8 cellular contexts compared by ENCODE assay signal in the genomic region with DNA sequence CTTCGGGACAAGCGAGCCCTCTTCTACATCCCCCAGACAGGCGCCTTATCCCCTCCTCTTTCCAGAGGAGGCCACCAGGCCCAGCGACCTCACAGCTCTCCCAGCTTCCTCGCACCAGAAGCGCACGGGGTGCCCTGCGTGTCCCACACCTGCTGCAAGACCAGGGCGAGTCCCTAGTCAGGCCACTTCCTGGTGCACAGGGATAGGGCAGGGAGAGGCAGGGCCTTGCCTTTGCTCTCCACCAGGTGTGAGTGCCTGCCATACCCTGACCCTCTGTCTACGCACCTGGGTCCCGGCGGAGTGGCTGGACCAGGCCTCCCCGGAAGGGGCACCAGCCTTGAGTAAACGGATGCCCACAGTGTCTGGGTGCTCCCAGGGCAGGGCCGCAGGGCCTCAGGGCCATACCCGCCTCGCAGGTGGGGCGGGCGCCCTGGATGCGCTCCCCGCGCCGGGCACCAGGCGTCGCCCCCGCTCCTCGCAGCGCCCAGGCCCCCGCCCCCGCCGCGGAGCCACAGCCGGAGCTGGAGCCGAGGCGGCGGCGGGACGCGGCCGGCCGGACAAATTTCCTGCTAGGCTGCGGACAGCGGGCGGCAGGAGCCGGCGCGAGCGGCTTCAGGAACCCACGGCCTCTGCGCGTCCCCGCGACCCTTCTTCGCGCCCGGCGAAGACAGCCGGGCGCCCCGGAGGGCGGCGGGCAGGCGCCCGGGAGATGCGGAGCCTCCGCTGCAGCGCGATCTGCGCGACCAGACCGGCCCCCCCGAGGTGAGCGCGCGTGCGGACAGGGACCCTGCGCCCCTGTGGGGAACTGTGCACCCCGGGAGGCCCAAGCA. TPM values are rescaled to one million over a fixed set of nuclear protein-coding genes. Genes with fewer than 3 reads are reported as not detected.
DNase-seq lines count a peak whose midpoint lies in the region; ATAC-seq, FAIRE-seq and TF ChIP-seq lines count a peak whose summit lies in the region.

A gene with protein sequence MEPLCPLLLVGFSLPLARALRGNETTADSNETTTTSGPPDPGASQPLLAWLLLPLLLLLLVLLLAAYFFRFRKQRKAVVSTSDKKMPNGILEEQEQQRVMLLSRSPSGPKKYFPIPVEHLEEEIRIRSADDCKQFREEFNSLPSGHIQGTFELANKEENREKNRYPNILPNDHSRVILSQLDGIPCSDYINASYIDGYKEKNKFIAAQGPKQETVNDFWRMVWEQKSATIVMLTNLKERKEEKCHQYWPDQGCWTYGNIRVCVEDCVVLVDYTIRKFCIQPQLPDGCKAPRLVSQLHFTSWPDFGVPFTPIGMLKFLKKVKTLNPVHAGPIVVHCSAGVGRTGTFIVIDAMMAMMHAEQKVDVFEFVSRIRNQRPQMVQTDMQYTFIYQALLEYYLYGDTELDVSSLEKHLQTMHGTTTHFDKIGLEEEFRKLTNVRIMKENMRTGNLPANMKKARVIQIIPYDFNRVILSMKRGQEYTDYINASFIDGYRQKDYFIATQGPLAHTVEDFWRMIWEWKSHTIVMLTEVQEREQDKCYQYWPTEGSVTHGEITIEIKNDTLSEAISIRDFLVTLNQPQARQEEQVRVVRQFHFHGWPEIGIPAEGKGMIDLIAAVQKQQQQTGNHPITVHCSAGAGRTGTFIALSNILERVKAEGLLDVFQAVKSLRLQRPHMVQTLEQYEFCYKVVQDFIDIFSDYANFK (plus strand): TSS at position 556 of the 830 bp plus-strand sequence. CDS start 133,779 bp downstream, outside the sequence.

- no peak for TF ChIP-seq POLR2A in HepG2 (IDR thresholded peaks at IDR 0.05; ENCODE audit: insufficient read depth in 1 of 2, low read depth in 2 of 2, low read length in 2 of 2)

- in situ Hi-C loops in HepG2 (cut with HindIII; ENCODE audit: extremely low pct_ligation_motif_present, low pct_unique_long_range_greater_than_20kb), result loop anchor here (5.0 kb wide), 1 partner anchor 161 kb away; no protein-coding TSS in a partner anchor

- DNase-seq in DMS53 treated with DMSO at 0.1 percent for 48 hours (lab: John Stamatoyannopoulos, UW; ENCODE audit: unreplicated experiment) (peak; percentile 12), chondrocyte (ENCODE audit: low spot score) (no peak), HepG2 (ENCODE audit: low spot score) (no peak), NK-92 (lab: John Stamatoyannopoulos, UW; ENCODE audit: unreplicated experiment) (no peak)
- DNase-seq in Jurkat, Clone E6-1 (ENCODE audit: low read depth, low spot score), result peak; percentile 18
- DNase-seq in activated CD4-positive, alpha-beta T cell treated with anti-CD3 and anti-CD28 coated beads for 1 hour, result peak; percentile 56
- peak; percentile 81 for DNase-seq in stimulated activated CD4-positive, alpha-beta T cell treated with anti-CD3 and anti-CD28 coated beads, Interleukin-2, amount 100 ng/mL, for 24 hours

- POLR2A ChIA-PET in HepG2 (lab: Yijun Ruan, JAX), result no interaction called here

- no TSS peak for BruUV-seq in HepG2 (replicated peaks; lab: Mats Ljungman, UMichigan)

- no peak for FAIRE-seq in HepG2 (lab: Jason Lieb, UNC)

- H3K4me2 ChIP-seq in HepG2 (ENCODE audit: low read depth, low read length), result peak within 1 kb of the TSS; percentile 70

- H3K4me3 ChIP-seq in Jurkat, Clone E6-1 (ENCODE audit: low read length), result peak within 1 kb of the TSS; percentile 44
- H3K4me3 ChIP-seq in HepG2 (replicated peaks in 1 of 3; ENCODE audit: insufficient read depth in 1 of 3, low read depth in 2 of 3, low read length in 3 of 3), result peak within 1 kb of the TSS; percentile 40 to 63 (median 42); a peak in 5 of 6 replicates

- H3K27me3 Mint-ChIP-seq in chondrocyte (ENCODE audit: low read depth), result peaks cover 4% of the 10 kb centered on the region

- H3K27me3 ChIP-seq in HepG2 (ENCODE audit: control insufficient read depth in 1 of 2, insufficient read depth in 2 of 2, low read length in 2 of 2), result peaks cover 1 to 53% of the 10 kb centered on the region in 2 experiments; a peak in 3 of 5 replicates

- TF ChIP-seq EP300 in HepG2 (IDR thresholded peaks at IDR 0.05; ENCODE audit: low read depth in 2 of 2, low read length in 2 of 2) (no peak), HepG2 (CRISPR knock-in tag; IDR thresholded peaks at IDR 0.05; ENCODE audit: borderline replicate concordance) (no peak)

- intact Hi-C loops in HepG2 (cut with micrococcal nuclease; ENCODE audit: unreplicated experiment), result loop anchor here (1.0 kb wide), 1 partner anchor 163 kb away; no protein-coding TSS in a partner anchor

- H3K79me2 ChIP-seq in HepG2 (ENCODE audit: insufficient read depth, low read length), result no peaks in the 10 kb centered on the region

- H3K27ac ChIP-seq in HepG2 (ENCODE audit: extremely low read length, insufficient read depth, low read length), result no peak within 1 kb of the TSS

- peak; percentile 84 for TF ChIP-seq CTCF in chondrocyte (IDR thresholded peaks at IDR 0.05)
- peak; percentile 60 for TF ChIP-seq CTCF in HepG2 (CRISPR knock-in tag; IDR thresholded peaks at IDR 0.05)

- H3K36me3 ChIP-seq in HepG2 (replicated peaks in 1 of 2; ENCODE audit: control insufficient read depth in 1 of 2, insufficient read depth in 2 of 2, low read length in 2 of 2), result no peaks in the 10 kb centered on the region

- peak; percentile 79 for ATAC-seq in GM21576 (IDR thresholded peaks at IDR 0.05; ENCODE audit: unreplicated experiment)
- peak; percentile 98 for ATAC-seq in HepG2

- CTCF ChIA-PET in HepG2 (lab: Yijun Ruan, JAX; ENCODE audit: low intra/inter-chr PET ratio, low total read pairs), result interaction anchor here (2.0 kb wide), 2 partner anchors 105 to 162 kb away, joined by 7 to 14 read pairs; no protein-coding TSS in a partner anchor

- no peaks in the 10 kb centered on the region for H3K9me3 Mint-ChIP-seq in chondrocyte (ENCODE audit: low read depth)

- H4K20me1 ChIP-seq in HepG2 (ENCODE audit: insufficient read depth, low read length), result no peaks in the 10 kb centered on the region

- peaks cover 28% of the 10 kb centered on the region for H3K4me1 Mint-ChIP-seq in chondrocyte (ENCODE audit: low read depth)

- peak within 1 kb of the TSS; percentile 61 for H3K4me3 Mint-ChIP-seq in chondrocyte (ENCODE audit: unreplicated experiment)

- no peaks in the 10 kb centered on the region for H3K4me1 ChIP-seq in HepG2 (ENCODE audit: insufficient read depth, low read length)

- no peaks in the 10 kb centered on the region for H3K36me3 Mint-ChIP-seq in chondrocyte (ENCODE audit: low read depth)

- TF ChIP-seq RAD21 in HepG2 (CRISPR knock-in tag; IDR thresholded peaks at IDR 0.05), result peak; percentile 88

- no peak within 1 kb of the TSS for H2AFZ ChIP-seq in HepG2 (ENCODE audit: low read length)

- H3K9ac ChIP-seq in HepG2 (ENCODE audit: insufficient read depth, low read depth, low read length), result no peak within 1 kb of the TSS

- no peaks in the 10 kb centered on the region for H3K9me3 ChIP-seq in HepG2 (ENCODE audit: low read length)

- no peak within 1 kb of the TSS for H3K27ac Mint-ChIP-seq in chondrocyte (ENCODE audit: unreplicated experiment)

- 34% methylated on average over 12 of the region's 78 CpGs for WGBS in HepG2 (ENCODE audit: low lambda C conversion rate)

TF ChIP-seq in HepG2, 621 proteins besides CTCF, POLR2A, EP300 and RAD21 (continues in another document):
- TF ChIP-seq HDAC6 (IDR thresholded peaks at IDR 0.05; ENCODE audit: low read depth, low read length) (no peak), RNF2 (conservative IDR thresholded peaks at IDR 0.05; ENCODE audit: low read depth) (0 out of 2 replicates have a peak, but pooled peaks have one; percentile 45), HES4 (CRISPR knock-in tag; IDR thresholded peaks at IDR 0.05; ENCODE audit: borderline replicate concordance) (no peak), SPEN (CRISPR knock-in tag; IDR thresholded peaks at IDR 0.05; ENCODE audit: low read depth) (peak; percentile 24; the same call in 1 of the 2 replicates), ZNF777 (CRISPR knock-in tag; IDR thresholded peaks at IDR 0.05) (peak; percentile 52; the same call in 1 of the 2 replicates), YY1 (IDR thresholded peaks at IDR 0.05; ENCODE audit: insufficient read depth, insufficient replicate concordance, low read depth, low read length) (peak; percentile 38), STAG1 (CRISPR knock-in tag; IDR thresholded peaks at IDR 0.05) (peak; percentile 56), HNRNPLL (IDR thresholded peaks at IDR 0.05; ENCODE audit: low read depth, low read length, poor library complexity, severe bottlenecking) (peak; percentile 85), SP4 (CRISPR knock-in tag; IDR thresholded peaks at IDR 0.05) (0 out of 2 replicates have a peak, but pooled peaks have one; percentile 35), MAZ (IDR thresholded peaks at IDR 0.05; ENCODE audit: borderline replicate concordance, low read depth, low read length) (no peak), MAZ (CRISPR knock-in tag; IDR thresholded peaks at IDR 0.05; ENCODE audit: low read depth) (peak; percentile 68; the same call in 1 of the 2 replicates)

RNA-seq across cellular contexts. Expression of the gene that starts here (rescaled TPM):
- 15.6 TPM for polyA plus RNA-seq in Jurkat, Clone E6-1 (2012; ENCODE audit: insufficient read depth, insufficient read length)
- total RNA-seq in chondrocyte, result 3.1 to 6.2 TPM (median 5.7 TPM) in 3 replicates
- total RNA-seq in HepG2 (2016; rRNA removed; fragmentation: Illumina TruSeq; extraction: Trizol), result 0.02 TPM in 1 of 2 replicates, not detected in the other
- not detected in 2 replicates for total RNA-seq in HepG2 (2016; cell fraction: cytosol; rRNA removed; fragmentation: Illumina TruSeq; extraction: Trizol; ENCODE audit: low read depth)
- not detected in 2 replicates for total RNA-seq in HepG2 (2016; cell fraction: insoluble cytoplasmic fraction; rRNA removed; fragmentation: Illumina TruSeq; extraction: Trizol)
- not detected in 2 replicates for total RNA-seq in HepG2 (2016; cell fraction: membrane; rRNA removed; fragmentation: Illumina TruSeq; extraction: Trizol)
- 0.09 TPM in 1 of 2 replicates, not detected in the other for total RNA-seq in HepG2 (2016; cell fraction: nucleus; rRNA removed; fragmentation: Illumina TruSeq; extraction: Trizol)
- 0.01 and 0.04 TPM in 2 replicates for polyA plus RNA-seq in HepG2 (2011; rRNA removed)
- polyA plus RNA-seq in HepG2 (2011; cell fraction: cytosol; rRNA removed), result not detected in 2 replicates
- polyA plus RNA-seq in HepG2 (2011; cell fraction: nucleus; rRNA removed), result 0.19 TPM in 1 of 2 replicates, not detected in the other
- polyA plus RNA-seq in HepG2 (2012), result not detected in 2 replicates
- not detected in 2 replicates for polyA plus RNA-seq in HepG2 (2016; cell fraction: cytosol; fragmentation: Illumina TruSeq; extraction: Trizol; ENCODE audit: low read depth)
- not detected in 2 replicates for polyA plus RNA-seq in HepG2 (2016; cell fraction: insoluble cytoplasmic fraction; fragmentation: Illumina TruSeq; extraction: Trizol; ENCODE audit: low read depth)
- polyA plus RNA-seq in HepG2 (2016; cell fraction: membrane; fragmentation: Illumina TruSeq; extraction: Trizol; ENCODE audit: low read depth), result not detected in 2 replicates
- polyA plus RNA-seq in HepG2 (2016; cell fraction: nucleus; fragmentation: Illumina TruSeq; extraction: Trizol; ENCODE audit: insufficient read depth, low read depth), result not detected in 2 replicates
- 0.04 and 4.6 TPM in 2 replicates for polyA minus RNA-seq in HepG2 (2011; rRNA and poly(A)+ RNA removed; ENCODE audit: low replicate concordance)
- polyA minus RNA-seq in HepG2 (2011; cell fraction: cytosol; rRNA and poly(A)+ RNA removed), result not detected in 2 replicates
- polyA minus RNA-seq in HepG2 (2011; cell fraction: nucleus; rRNA and poly(A)+ RNA removed), result not detected in 2 replicates

Comparison
In these comparisons a context has a peak if more than half of its experiments do, and no peak if none do; other contexts are left out.
1. DNase-seq: peak in DMS53 treated with DMSO at 0.1 percent for 48 hours (single experiment), Jurkat, Clone E6-1 (single experiment), activated CD4-positive, alpha-beta T cell treated with anti-CD3 and anti-CD28 coated beads for 1 hour (single experiment) and stimulated activated CD4-positive, alpha-beta T cell treated with anti-CD3 and anti-CD28 coated beads, Interleukin-2, amount 100 ng/mL, for 24 hours (2 of 2); none in chondrocyte (single experiment), HepG2 (single experiment) and NK-92 (single experiment).